Comparison of ENCODE assay signal across 8 cellular contexts in the genomic region with DNA sequence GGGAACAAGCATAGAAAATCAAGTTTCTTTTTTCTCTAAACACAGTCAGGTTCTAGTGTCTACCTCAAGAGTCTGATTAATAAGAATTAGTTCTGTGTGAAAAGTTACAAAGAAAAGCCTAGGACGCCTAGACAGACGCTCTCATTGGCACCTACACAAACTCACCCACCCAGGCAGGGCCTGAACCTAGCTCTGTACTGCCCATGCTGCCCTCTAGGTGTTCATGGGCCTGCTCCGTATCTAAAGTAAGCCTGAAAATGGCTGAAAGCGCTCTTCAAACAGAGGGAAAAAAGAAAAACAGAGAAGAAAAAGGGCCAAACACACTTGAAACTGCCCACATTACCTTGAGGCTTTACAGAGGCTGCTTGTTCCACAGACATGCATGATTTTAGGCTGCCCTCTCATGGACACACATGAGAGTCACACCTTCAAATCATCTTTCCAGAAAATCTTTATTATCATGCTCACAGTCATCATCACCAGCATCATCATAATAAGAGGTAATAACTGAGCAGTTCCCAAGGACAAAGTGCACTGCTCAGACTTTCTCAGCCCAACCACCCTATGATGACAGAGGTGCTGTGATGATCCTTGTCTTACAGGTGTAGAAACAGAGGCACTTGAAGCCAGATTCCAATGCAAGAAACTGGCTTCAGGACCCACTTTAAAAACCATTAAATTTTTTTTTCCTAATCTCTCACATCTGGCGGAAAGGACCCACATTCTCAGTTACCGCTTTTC. TPM values are rescaled to one million over a fixed set of nuclear protein-coding genes. Genes with fewer than 3 reads are reported as not detected.
DNase-seq lines count a peak whose midpoint lies in the region; ATAC-seq, FAIRE-seq and TF ChIP-seq lines count a peak whose summit lies in the region.

No MANE protein-coding gene starts in this region.

- intact Hi-C loops in thyroid gland (cut with DNase I): no loop called here

- WGBS in A549 (ENCODE audit: missing lambda C conversion rate): 27% methylated on average over 6 of the region's 6 CpGs
- 29 to 40% methylated on average over 6 of the region's 6 CpGs for WGBS in thyroid gland, 2 donors

- TF ChIP-seq POLR2A in A549 (IDR thresholded peaks at IDR 0.05; ENCODE audit: low read length) (no peak), thyroid gland (IDR thresholded peaks at IDR 0.05) (no peak)

- H3K4me2 ChIP-seq in A549: peak overlapping the region; percentile 65

- CTCF ChIA-PET in A549 (lab: Yijun Ruan, JAX): interaction anchor here (0.6 to 3.0 kb wide), 25 partner anchors 8 to 789 kb away, joined by 3 to 23 read pairs (median 4); no protein-coding TSS in a partner anchor

- DNase-seq in A549 (ENCODE audit: low read depth in 1 of 2, low spot score in 1 of 2): peak; percentile 45 to 71
- peak; percentile 44 for DNase-seq in Daoy (ENCODE audit: low read depth)
- peak; percentile 12 for DNase-seq in HFF-Myc (ENCODE audit: extremely low read depth, low read depth)
- DNase-seq in NCI-H2171 (lab: John Stamatoyannopoulos, UW): peak; percentile 6
- DNase-seq in adipocyte (ENCODE audit: low read depth): peak; percentile 57
- peak; percentile 68 for DNase-seq in iris pigment epithelial cell (ENCODE audit: low read depth)
- peak; percentile 9 to 12 for DNase-seq in thyroid gland

- POLR2A ChIA-PET in A549 (lab: Yijun Ruan, JAX): no interaction called here

- H3K4me1 ChIP-seq in A549 (peaks cover 22% of the 10 kb centered on the region), adipocyte (ENCODE audit: control insufficient read depth, insufficient read depth, low read length) (peaks cover 15% of the 10 kb centered on the region), thyroid gland (peaks cover 0 to 16% of the 10 kb centered on the region in 2 donors)

- TF ChIP-seq EP300 in A549 (IDR thresholded peaks at IDR 0.05): no peak

- H3K36me3 ChIP-seq in adipocyte (ENCODE audit: control insufficient read depth, insufficient read depth, low read length, severe bottlenecking) (no peaks in the 10 kb centered on the region), thyroid gland (no peaks in the 10 kb centered on the region)

- TF ChIP-seq CTCF in A549 (IDR thresholded peaks at IDR 0.05): peak; percentile 78
- peak; percentile 36 for TF ChIP-seq CTCF in HFF-Myc (IDR thresholded peaks at IDR 0.05; ENCODE audit: low read depth, low read length, missing control alignments)
- TF ChIP-seq CTCF in thyroid gland (IDR thresholded peaks at IDR 0.05): peak in 5 of 6 experiments; percentile 17 to 61 (median 42)

- H3K9ac ChIP-seq in adipocyte (ENCODE audit: low read length): no peak overlapping the region

- peak; percentile 82 to 87 for TF ChIP-seq RAD21 in A549 (conservative IDR thresholded peaks at IDR 0.05 in 1 of 2, IDR thresholded peaks at IDR 0.05 in 1 of 2)

- H3K27ac ChIP-seq in A549 (peak overlapping the region; percentile 55 to 81), thyroid gland (peak overlapping the region; percentile 19 to 36 (median 35))

- ATAC-seq in A549 (peak; percentile 86 to 87), GM18858 (IDR thresholded peaks at IDR 0.05; ENCODE audit: unreplicated experiment) (no peak)

- H3K4me3 ChIP-seq in A549: no peak overlapping the region
- H3K4me3 ChIP-seq in HFF-Myc (replicated peaks; ENCODE audit: low read depth, low read length): no peak overlapping the region
- H3K4me3 ChIP-seq in adipocyte (ENCODE audit: low read length): no peak overlapping the region
- no peak overlapping the region for H3K4me3 ChIP-seq in thyroid gland (replicated peaks in 1 of 3)

- H3K27me3 ChIP-seq in adipocyte (replicated peaks; ENCODE audit: control insufficient read depth, insufficient read depth, low read length) (peaks cover 30% of the 10 kb centered on the region), thyroid gland (no peaks in the 10 kb centered on the region)

- peak; percentile 100 for FAIRE-seq in A549 (lab: Jason Lieb, UNC)

- no peaks in the 10 kb centered on the region for H3K9me3 ChIP-seq in A549
- no peaks in the 10 kb centered on the region for H3K9me3 ChIP-seq in adipocyte (ENCODE audit: control insufficient read depth, low read length)
- no peaks in the 10 kb centered on the region for H3K9me3 ChIP-seq in thyroid gland

TF ChIP-seq in A549, 52 proteins besides CTCF, POLR2A, EP300 and RAD21:
- TF ChIP-seq SMC3 (IDR thresholded peaks at IDR 0.05): peak; percentile 75
- no peak for TF ChIP-seq GATA3 (IDR thresholded peaks at IDR 0.05; ENCODE audit: borderline replicate concordance)

RNA-seq across cellular contexts. Expression of gene MAP7D2, which starts 49.6 kb away (rescaled TPM):
- 10.1 and 11.6 TPM in 2 replicates for polyA plus RNA-seq in A549 (2011; rRNA removed)
- polyA plus RNA-seq in A549 (2012; cell fraction: cytosol; rRNA removed): 6.4 and 7.6 TPM in 2 replicates
- 6.1 and 8.0 TPM in 2 replicates for polyA plus RNA-seq in A549 (2012; cell fraction: nucleus; rRNA removed)
- 9.4 to 10.1 TPM (median 10.1 TPM) in 3 replicates for polyA plus RNA-seq in A549 (2017; fragmentation: RNase III; extraction: RNeasy Plus Mini Kit Qiagen cat#74134 plus additional on column Dnase treatment)
- polyA minus RNA-seq in A549 (2011; rRNA and poly(A)+ RNA removed): 3.6 and 4.1 TPM in 2 replicates
- total RNA-seq in Daoy (2014; rRNA removed; shearing (Covaris generic)): 1.7 and 3.7 TPM in 2 replicates
- under 1 TPM in 2 of 4 donors, not detected in 2; 0.22 to 0.27 TPM for total RNA-seq in thyroid gland

Comparison
In these comparisons a context has a peak if more than half of its experiments do, and no peak if none do; other contexts are left out.
1. DNase-seq: peak in every context shown above with its lines; median percentile 68 in iris pigment epithelial cell; 58 in A549; 57 in adipocyte; 44 in Daoy; 12 in HFF-Myc; 10 in thyroid gland; 6 in NCI-H2171.